23 cellular contexts compared by ENCODE assay signal in genomic region chr5:59366784-59367183, GRCh38.
"Had no signal": no experiment of that assay in that cellular context is flagged by ENCODE, and none has a peak within 500 bp of the region (broad histone marks: within the 10 kb centered on the region; RNA-seq: fewer than 3 reads in every experiment).

No MANE protein-coding gene starts in this region.

- FAIRE-seq: RCC 7860 had no signal

- ATAC-seq: activated CD8-positive, alpha-beta memory T cell treated with anti-CD3 and anti-CD28 coated beads, Interleukin-2, amount 10 ng/mL, durations not matched to agents 7 days and 5 days; T-helper 17 cell had no signal

- H3K27ac ChIP-seq: KMS-11 had no signal

- H3K4me2 ChIP-seq: KMS-11 had no signal

- DNase-seq: activated B cell treated with CpG ODN at 0.5 μM for 24 hours; activated CD4-positive, alpha-beta T cell treated with anti-CD3 and anti-CD28 coated beads for 1 hour; activated CD4-positive, alpha-beta T cell treated with anti-CD3 and anti-CD28 coated beads, Interleukin-2, amount 10 ng/mL, durations not matched to agents 24 days and 14 days; activated CD4-positive, alpha-beta T cell treated with anti-CD3 and anti-CD28 coated beads, Interleukin-2, amount 50 U/mL, for 48 hours; activated CD8-positive, alpha-beta memory T cell treated with anti-CD3 and anti-CD28 coated beads, Interleukin-2, amount 10 ng/mL, durations not matched to agents 7 days and 5 days; activated effector memory CD4-positive, alpha-beta T cell treated with Interleukin-2 at 50 U/mL for 16 hours; activated naive CD4-positive, alpha-beta T cell; activated T-cell treated with anti-CD3 and anti-CD28 coated beads, Interleukin-2, amount 50 U/mL, for 24 hours; aorta; cerebellar nuclear complex; NCI-H1105; NCI-H1436; NCI-H187; NCI-H2081; NCI-H2171; NCI-H226; NCI-H526; NCI-H82; SIG-M5; T-helper 17 cell; T-helper 9 cell had no signal
